Comparison of ENCODE assay signal across 30 cellular contexts in the genomic region with DNA sequence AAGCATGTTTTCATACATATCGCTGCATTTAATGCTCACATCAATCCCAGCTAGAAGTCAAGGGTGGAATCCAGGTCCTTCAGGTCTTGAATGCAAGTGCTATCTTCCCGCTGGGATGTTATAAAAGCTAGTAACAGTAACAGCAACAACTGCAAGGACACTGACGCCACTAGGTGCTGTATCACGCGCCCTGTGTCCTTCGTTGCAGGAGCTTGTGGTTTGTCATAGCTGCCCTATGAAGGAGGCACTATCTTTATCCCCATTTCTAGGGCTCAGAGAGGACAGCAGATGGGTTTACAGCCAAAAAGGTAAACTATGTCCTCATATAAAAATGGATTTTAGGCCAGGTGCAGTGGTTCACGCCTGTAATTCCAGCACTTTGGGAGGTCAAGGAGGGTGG.
DNase-seq lines count a peak whose midpoint lies in the region; ATAC-seq and TF ChIP-seq lines count a peak whose summit lies in the region.
"Had no signal": no experiment of that assay in that cellular context is flagged by ENCODE, and none has a peak within 500 bp of the region (broad histone marks: within the 10 kb centered on the region; RNA-seq: fewer than 3 reads in every experiment).

No MANE protein-coding gene starts in this region.

- H3K36me3 ChIP-seq in ascending aorta (no peaks in the 10 kb centered on the region), gastroesophageal sphincter (no peaks in the 10 kb centered on the region), skeletal muscle tissue (ENCODE audit: control insufficient read depth in 3 of 3, insufficient read depth in 3 of 3, low read length in 3 of 3) (no peaks in the 10 kb centered on the region)
- H3K36me3 ChIP-seq: MG63 had no signal

- no peak for DNase-seq in CD14-positive monocyte (ENCODE audit: low spot score)
- DNase-seq in ascending aorta (ENCODE audit: low spot score in 2 of 2): no peak
- DNase-seq in activated naive CD4-positive, alpha-beta T cell treated with anti-CD3 and anti-CD28 coated beads, Interleukin-2, amount 50 U/mL, for 72 hours (ENCODE audit: low spot score in 2 of 2): no peak
- no peak for DNase-seq in NCI-H524 treated with DMSO at 0.1 percent for 48 hours (lab: John Stamatoyannopoulos, UW)
- no peak for DNase-seq in dedifferentiated amniotic fluid mesenchymal stem cell (ENCODE audit: extremely low spot score)
- DNase-seq: CD8-positive, alpha-beta memory T cell; DMS 273 treated with DMSO at 0.1 percent for 48 hours; DMS79; EL; GDM1; HCEC 1CT; IMR-90; KG1; MG63; NCI-H1105 treated with DMSO at 0.1 percent for 48 hours; NCI-H146; NCI-H1930; NCI-H2107; NCI-H446; NCI-H526; NCI-H82; NK-92 treated with Interleukin-12 subunit alpha and Interleukin-12 subunit beta, amount 100 ng/mL, for 24 hours; PC-3; SHP77 treated with DMSO at 0.1 percent for 48 hours had no signal

- no peak overlapping the region for H3K9ac ChIP-seq in skeletal muscle tissue (ENCODE audit: low read depth in 1 of 3, low read length in 3 of 3)

- peak overlapping the region; percentile 75 to 92 (median 89) for H3K27ac Mint-ChIP-seq in CD14-positive monocyte
- no peak overlapping the region for H3K27ac Mint-ChIP-seq in activated naive CD4-positive, alpha-beta T cell treated with anti-CD3 and anti-CD28 coated beads, Interleukin-2, amount 50 U/mL, for 72 hours
- H3K27ac Mint-ChIP-seq: B cell; CD8-positive, alpha-beta memory T cell had no signal

- H3K4me3 ChIP-seq in ascending aorta (no peak overlapping the region), gastroesophageal sphincter (no peak overlapping the region), skeletal muscle tissue (ENCODE audit: low read length in 3 of 3) (no peak overlapping the region)
- H3K4me3 ChIP-seq: GM12878, MG63, SK-N-MC had no signal

- H3K27me3 Mint-ChIP-seq in CD14-positive monocyte (ENCODE audit: low read depth in 3 of 3): peaks cover 0 to 4% (median 0%) of the 10 kb centered on the region in 3 donors
- H3K27me3 Mint-ChIP-seq: B cell had no signal

- H3K4me1 ChIP-seq in ascending aorta: peaks cover 28 to 66% of the 10 kb centered on the region in 2 donors
- peaks cover 2 to 63% (median 18%) of the 10 kb centered on the region in 3 donors for H3K4me1 ChIP-seq in gastroesophageal sphincter
- H3K4me1 ChIP-seq in skeletal muscle tissue (ENCODE audit: control insufficient read depth in 3 of 3, insufficient read depth in 3 of 3, low read length in 3 of 3): peaks cover 17 to 21% (median 19%) of the 10 kb centered on the region in 3 donors

- intact Hi-C loops in CD14-positive monocyte (cut with micrococcal nuclease): no loop called here
- intact Hi-C loops in ascending aorta (cut with DNase I): no loop called here

- peaks cover 37% of the 10 kb centered on the region for H3K4me1 Mint-ChIP-seq in CD14-positive monocyte
- H3K4me1 Mint-ChIP-seq: B cell; CD8-positive, alpha-beta memory T cell had no signal

- peaks cover 0 to 2% (median 0%) of the 10 kb centered on the region in 7 donors for H3K9me3 Mint-ChIP-seq in CD14-positive monocyte
- no peaks in the 10 kb centered on the region for H3K9me3 Mint-ChIP-seq in activated naive CD4-positive, alpha-beta T cell treated with anti-CD3 and anti-CD28 coated beads, Interleukin-2, amount 50 U/mL, for 72 hours

- H3K9me3 ChIP-seq in ascending aorta (no peaks in the 10 kb centered on the region), gastroesophageal sphincter (no peaks in the 10 kb centered on the region), skeletal muscle tissue (ENCODE audit: control insufficient read depth in 3 of 3, low read length in 3 of 3) (no peaks in the 10 kb centered on the region)
- H3K9me3 ChIP-seq: MG63 had no signal

- H3K27me3 ChIP-seq in ascending aorta (no peaks in the 10 kb centered on the region), gastroesophageal sphincter (no peaks in the 10 kb centered on the region), skeletal muscle tissue (ENCODE audit: control insufficient read depth in 3 of 3, insufficient read depth in 3 of 3, low read length in 3 of 3) (no peaks in the 10 kb centered on the region)
- H3K27me3 ChIP-seq: MG63 had no signal

- H3K27ac ChIP-seq in ascending aorta (peak overlapping the region; percentile 92 to 95), gastroesophageal sphincter (peak overlapping the region in 3 of 4 donors; percentile 27 to 74 (median 68)), skeletal muscle tissue (ENCODE audit: low read depth, low read length) (peak overlapping the region; percentile 55)
- H3K27ac ChIP-seq: C4-2B, SK-N-MC had no signal

- H3K36me3 Mint-ChIP-seq in CD14-positive monocyte: no peaks in the 10 kb centered on the region
- H3K36me3 Mint-ChIP-seq in activated naive CD4-positive, alpha-beta T cell treated with anti-CD3 and anti-CD28 coated beads, Interleukin-2, amount 50 U/mL, for 72 hours: no peaks in the 10 kb centered on the region
- H3K36me3 Mint-ChIP-seq: CD8-positive, alpha-beta memory T cell had no signal

- no peak overlapping the region for H3K4me3 Mint-ChIP-seq in CD14-positive monocyte
- H3K4me3 Mint-ChIP-seq: B cell; CD8-positive, alpha-beta memory T cell had no signal

- 92 to 96% methylated on average over 4 to 6 of the region's 7 CpGs for WGBS in gastroesophageal sphincter (ENCODE audit: low coverage in 1 of 2), 2 donors

- TF ChIP-seq CTCF in CD14-positive monocyte (IDR thresholded peaks at IDR 0.05): no peak
- no peak for TF ChIP-seq CTCF in ascending aorta (IDR thresholded peaks at IDR 0.05)
- no peak for TF ChIP-seq CTCF in gastroesophageal sphincter (IDR thresholded peaks at IDR 0.05)

- TF ChIP-seq POLR2A in gastroesophageal sphincter (IDR thresholded peaks at IDR 0.05): no peak

- no peak for ATAC-seq in gastroesophageal sphincter
- no peak for ATAC-seq in activated naive CD4-positive, alpha-beta T cell treated with anti-CD3 and anti-CD28 coated beads, Interleukin-2, amount 50 U/mL, for 72 hours
- ATAC-seq: GM12878, PC-3 had no signal

- TF ChIP-seq EP300 in gastroesophageal sphincter (IDR thresholded peaks at IDR 0.05): no peak

Comparison
In these comparisons a context has a peak if more than half of its experiments do, and no peak if none do; other contexts are left out.
1. H3K27ac Mint-ChIP-seq: peak in CD14-positive monocyte (7 of 7); none in activated naive CD4-positive, alpha-beta T cell treated with anti-CD3 and anti-CD28 coated beads, Interleukin-2, amount 50 U/mL, for 72 hours (0 of 2).
2. Peak in every context shown above with its lines, with median percentiles within 50 percentile points of each other: H3K27ac ChIP-seq.